In the genomic region with DNA sequence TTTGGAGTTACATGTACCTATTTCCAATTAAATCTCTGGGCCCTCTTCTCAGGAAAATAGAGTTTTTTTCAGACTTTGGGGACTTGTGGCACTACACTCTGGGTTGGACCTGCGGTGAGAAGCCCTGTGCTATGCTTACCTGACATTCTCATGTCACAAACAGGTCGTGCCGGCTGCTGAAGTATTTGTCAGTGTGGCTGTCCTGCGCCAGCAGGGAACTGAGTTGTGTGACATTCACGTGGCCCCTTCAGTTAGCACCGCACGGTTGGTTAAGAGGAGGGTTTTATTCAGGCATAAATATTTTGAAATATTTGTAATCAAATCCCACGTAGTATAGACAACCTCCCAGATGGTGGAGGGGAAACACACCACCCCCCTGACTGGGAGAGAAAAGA, we compare ENCODE assay signal across 16 cellular contexts. TPM values are rescaled to one million over a fixed set of nuclear protein-coding genes. Genes with fewer than 3 reads are reported as not detected.
DNase-seq lines count a peak whose midpoint lies in the region; ATAC-seq and TF ChIP-seq lines count a peak whose summit lies in the region.
"Had no signal": no experiment of that assay in that cellular context is flagged by ENCODE, and none has a peak within 500 bp of the region (broad histone marks: within the 10 kb centered on the region; RNA-seq: fewer than 3 reads in every experiment).

No MANE protein-coding gene starts in this region.

- DNase-seq in left ventricle myocardium inferior (no peak), left ventricle myocardium superior (no peak), islet precursor cell (peak; percentile 32), gastrocnemius medialis (no peak), GM10266 (ENCODE audit: extremely low spot score) (no peak), Ammon's horn (ENCODE audit: low spot score) (no peak), occipital lobe (lab: John Stamatoyannopoulos, UW) (no peak)
- DNase-seq: activated T-cell treated with anti-CD3 and anti-CD28 coated beads for 4 hours; AML-193; amygdala; DMS79; effector CD8-positive, alpha-beta T cell; NCI-H2081 had no signal

- H3K9me3 ChIP-seq in left ventricle myocardium inferior (replicated peaks) = peaks cover 25% of the 10 kb centered on the region
- no peaks in the 10 kb centered on the region for H3K9me3 ChIP-seq in gastrocnemius medialis

- H3K9me3 Mint-ChIP-seq in activated T-helper 17 cell treated with anti-CD3 and anti-CD28 coated beads, Interleukin-2, amount 50 U/mL, for 72 hours = peaks cover 20% of the 10 kb centered on the region

- H3K27ac ChIP-seq in left ventricle myocardium inferior (replicated peaks) = peak overlapping the region; percentile 76
- peak overlapping the region; percentile 62 to 82 (median 75) for H3K27ac ChIP-seq in gastrocnemius medialis
- H3K27ac ChIP-seq: KMS-11, VCaP had no signal

- TF ChIP-seq CTCF in left ventricle myocardium inferior (IDR thresholded peaks at IDR 0.05; ENCODE audit: borderline replicate concordance) (no peak), gastrocnemius medialis (IDR thresholded peaks at IDR 0.05 in 4 of 5, conservative IDR thresholded peaks at IDR 0.05 in 1 of 5) (no peak), GM10266 (IDR thresholded peaks at IDR 0.05; ENCODE audit: control insufficient read depth, insufficient read depth, low read depth, missing control alignments) (no peak)

- no peaks in the 10 kb centered on the region for H3K27me3 Mint-ChIP-seq in activated T-helper 17 cell treated with anti-CD3 and anti-CD28 coated beads, Interleukin-2, amount 50 U/mL, for 72 hours

- in situ Hi-C loops in gastrocnemius medialis (cut with MboI; ENCODE audit: low sequenced_read_pairs in 4 of 4) = no loop called here

- no peak overlapping the region for H3K4me3 Mint-ChIP-seq in activated T-helper 17 cell treated with anti-CD3 and anti-CD28 coated beads, Interleukin-2, amount 50 U/mL, for 72 hours

- H3K4me1 ChIP-seq in left ventricle myocardium inferior = peaks cover 20% of the 10 kb centered on the region
- H3K4me1 ChIP-seq in gastrocnemius medialis = no peaks in the 10 kb centered on the region

- no peak overlapping the region for H3K4me3 ChIP-seq in left ventricle myocardium inferior
- peak overlapping the region in 2 of 4 donors; percentile 29 to 34 for H3K4me3 ChIP-seq in gastrocnemius medialis

- H3K27me3 ChIP-seq in left ventricle myocardium inferior (ENCODE audit: low read depth) = no peaks in the 10 kb centered on the region
- H3K27me3 ChIP-seq in gastrocnemius medialis = peaks cover 0 to 8% (median 2%) of the 10 kb centered on the region in 3 donors

- TF ChIP-seq POLR2A in gastrocnemius medialis (IDR thresholded peaks at IDR 0.05) = no peak

- peaks cover 4% of the 10 kb centered on the region for H3K4me1 Mint-ChIP-seq in activated T-helper 17 cell treated with anti-CD3 and anti-CD28 coated beads, Interleukin-2, amount 50 U/mL, for 72 hours

- H3K36me3 Mint-ChIP-seq in activated T-helper 17 cell treated with anti-CD3 and anti-CD28 coated beads, Interleukin-2, amount 50 U/mL, for 72 hours (ENCODE audit: low read depth) = no peaks in the 10 kb centered on the region

- no peak overlapping the region for H3K27ac Mint-ChIP-seq in activated T-helper 17 cell treated with anti-CD3 and anti-CD28 coated beads, Interleukin-2, amount 50 U/mL, for 72 hours

- intact Hi-C loops in left ventricle myocardium inferior (cut with micrococcal nuclease) (no loop called here), left ventricle myocardium superior (cut with micrococcal nuclease) (no loop called here), gastrocnemius medialis (cut with DNase I; ENCODE audit: low total_unique reads) (no loop called here)

- ATAC-seq in left ventricle myocardium superior = no peak
- no peak for ATAC-seq in gastrocnemius medialis
- no peak for ATAC-seq in activated T-helper 17 cell treated with anti-CD3 and anti-CD28 coated beads, Interleukin-2, amount 50 U/mL, for 72 hours (replicated peaks)

- H3K36me3 ChIP-seq in left ventricle myocardium inferior (no peaks in the 10 kb centered on the region), gastrocnemius medialis (no peaks in the 10 kb centered on the region)

RNA-seq across cellular contexts. Expression of gene COL6A2, which starts 6.3 kb away (rescaled TPM):
- total RNA-seq in left ventricle myocardium inferior = 157 TPM
- total RNA-seq in left ventricle myocardium superior = 196 TPM
- 100 to 1,000 TPM in 2 of 4 donors, 10 to 100 TPM in 2; 44.0 to 141 (median 88.4) TPM for total RNA-seq in gastrocnemius medialis
- total RNA-seq in activated T-helper 17 cell treated with anti-CD3 and anti-CD28 coated beads, Interleukin-2, amount 50 U/mL, for 72 hours = 10 to 100 TPM in 1 of 2 donors, 1 to 10 TPM in 1; 3.3 to 10.1 TPM
- 37.1 TPM for total RNA-seq in occipital lobe
